ENCODE assay signal across 26 cellular contexts in the genomic region with DNA sequence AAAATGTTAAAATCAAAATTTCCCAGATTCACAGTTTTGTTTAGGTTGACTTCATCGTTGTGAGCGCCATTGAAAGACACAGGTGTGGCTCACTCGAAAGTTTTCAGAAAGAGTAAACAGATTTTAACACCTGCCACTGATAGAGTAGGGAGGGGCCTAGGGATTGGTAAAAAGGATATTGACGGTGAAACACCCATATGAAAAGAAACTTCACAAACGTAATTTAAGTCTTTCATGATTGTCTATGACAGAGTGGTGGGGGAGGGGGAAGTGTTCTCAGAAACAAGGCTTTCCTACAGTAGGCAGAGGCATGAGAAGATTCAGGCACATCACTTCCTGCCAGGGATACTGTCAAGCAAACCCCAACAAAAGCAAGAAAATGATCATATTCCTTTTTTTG.
DNase-seq lines count a peak whose midpoint lies in the region; ATAC-seq and TF ChIP-seq lines count a peak whose summit lies in the region.
"Had no signal": no experiment of that assay in that cellular context is flagged by ENCODE, and none has a peak within 500 bp of the region (broad histone marks: within the 10 kb centered on the region; RNA-seq: fewer than 3 reads in every experiment).

No MANE protein-coding gene starts in this region.

- intact Hi-C loops in CD8-positive, alpha-beta T cell (cut with DNase I, micrococcal nuclease), result loop anchor here (2.0 to 10.0 kb wide), 4 partner anchors 301 to 911 kb away; a partner anchor contains a TSS

- H3K4me3 Mint-ChIP-seq in CD8-positive, alpha-beta T cell, result no peak overlapping the region
- H3K4me3 Mint-ChIP-seq: activated naive CD8-positive, alpha-beta T cell; effector memory CD8-positive, alpha-beta T cell; T-helper 1 cell treated with Interleukin-12 subunit alpha and Interleukin-12 subunit beta and Interleukin-4 antibody, amounts not matched to agents 30 μg/mL and 1 μg/mL, for 36 hours had no signal

- peak overlapping the region; percentile 39 for H3K4me2 ChIP-seq in OCI-LY3 (ENCODE audit: low read length)
- H3K4me2 ChIP-seq: SK-N-SH had no signal

- no peak overlapping the region for H2AFZ ChIP-seq in OCI-LY3 (ENCODE audit: low read depth, low read length)

- H3K9ac ChIP-seq in OCI-LY3 (ENCODE audit: low read length), result no peak overlapping the region
- H3K9ac ChIP-seq: SK-N-SH had no signal

- H3K4me1 Mint-ChIP-seq in CD8-positive, alpha-beta T cell (ENCODE audit: low read depth), result peaks cover 8% of the 10 kb centered on the region

- no peaks in the 10 kb centered on the region for H3K36me3 ChIP-seq in CD8-positive, alpha-beta T cell (ENCODE audit: insufficient read depth, low read length)
- no peaks in the 10 kb centered on the region for H3K36me3 ChIP-seq in OCI-LY3 (replicated peaks; ENCODE audit: low read depth, low read length)
- H3K36me3 ChIP-seq: ascending aorta, cardiac muscle cell, colonic mucosa, heart left ventricle, ovary, tibial nerve had no signal

- H3K4me1 ChIP-seq in CD8-positive, alpha-beta T cell (ENCODE audit: insufficient read depth, low read length), result no peaks in the 10 kb centered on the region
- H3K4me1 ChIP-seq in OCI-LY3 (ENCODE audit: low read length), result peaks cover 35% of the 10 kb centered on the region
- H3K4me1 ChIP-seq: ascending aorta, colonic mucosa, heart left ventricle, tibial nerve had no signal

- H3K9me3 ChIP-seq in CD8-positive, alpha-beta T cell (ENCODE audit: low read length), result no peaks in the 10 kb centered on the region
- H3K9me3 ChIP-seq in OCI-LY3 (ENCODE audit: insufficient read depth, low read length), result no peaks in the 10 kb centered on the region
- H3K9me3 ChIP-seq: ascending aorta, colonic mucosa, heart left ventricle, ovary, SK-N-SH, tibial nerve had no signal

- H3K79me2 ChIP-seq in OCI-LY3 (ENCODE audit: low read length), result no peaks in the 10 kb centered on the region

- H3K27ac Mint-ChIP-seq in CD8-positive, alpha-beta T cell, result no peak overlapping the region
- H3K27ac Mint-ChIP-seq: activated naive CD8-positive, alpha-beta T cell; effector memory CD8-positive, alpha-beta T cell; T-helper 1 cell treated with Interleukin-12 subunit alpha and Interleukin-12 subunit beta and Interleukin-4 antibody, amounts not matched to agents 30 μg/mL and 1 μg/mL, for 36 hours had no signal

- no peaks in the 10 kb centered on the region for H3K36me3 Mint-ChIP-seq in CD8-positive, alpha-beta T cell
- H3K36me3 Mint-ChIP-seq: activated naive CD8-positive, alpha-beta T cell had no signal

- peak; percentile 13 to 20 for ATAC-seq in activated CD4-positive, CD25-positive, alpha-beta regulatory T cell treated with anti-CD3 and anti-CD28 coated beads, Interleukin-2, amount 50 U/mL, for 24 hours
- peak; percentile 69 for ATAC-seq in CD8-positive, alpha-beta T cell
- ATAC-seq in HG03025 (IDR thresholded peaks at IDR 0.05; ENCODE audit: low FRiP score, unreplicated experiment) (peak; percentile 51), HG03457 (IDR thresholded peaks at IDR 0.05; ENCODE audit: unreplicated experiment) (no peak)
- ATAC-seq: effector memory CD8-positive, alpha-beta T cell; heart left ventricle had no signal

- no peak for DNase-seq in activated CD4-positive, CD25-positive, alpha-beta regulatory T cell (lab: John Stamatoyannopoulos, UW)
- DNase-seq in CD8-positive, alpha-beta T cell, result no peak
- DNase-seq in RWPE1 (ENCODE audit: low spot score) (no peak), activated gamma-delta T cell (lab: John Stamatoyannopoulos, UW) (no peak)
- DNase-seq: activated CD4-positive, CD25-positive, alpha-beta regulatory T cell treated with anti-CD3 and anti-CD28 coated beads, Interleukin-2, amount 50 U/mL, for 72 hours; activated T-cell treated with anti-CD3 and anti-CD28 coated beads, Interleukin-2, amount 50 U/mL, for 48 hours; colonic mucosa; effector memory CD8-positive, alpha-beta T cell; erythroblast; foreskin fibroblast; heart left ventricle; NCI-H187 treated with DMSO at 0.1 percent for 48 hours; NCI-H226; ovary; SK-N-SH; stimulated activated CD8-positive, alpha-beta memory T cell treated with anti-CD3 and anti-CD28 coated beads, Interleukin-4, amount 100 ng/mL, for 48 hours had no signal

- TF ChIP-seq CTCF in CD8-positive, alpha-beta T cell (IDR thresholded peaks at IDR 0.05), result no peak
- TF ChIP-seq CTCF in OCI-LY3 (IDR thresholded peaks at IDR 0.05; ENCODE audit: low read depth, low read length) (no peak), RWPE1 (conservative IDR thresholded peaks at IDR 0.05; ENCODE audit: low read depth) (no peak)

- H3K27me3 ChIP-seq in CD8-positive, alpha-beta T cell (ENCODE audit: insufficient read depth, low read length), result no peaks in the 10 kb centered on the region
- no peaks in the 10 kb centered on the region for H3K27me3 ChIP-seq in OCI-LY3 (ENCODE audit: low read depth, low read length)
- H3K27me3 ChIP-seq: ascending aorta, cardiac muscle cell, colonic mucosa, heart left ventricle, ovary, tibial nerve had no signal

- no peak overlapping the region for H3K4me3 ChIP-seq in CD8-positive, alpha-beta T cell (ENCODE audit: low read depth, low read length)
- no peak overlapping the region for H3K4me3 ChIP-seq in OCI-LY3 (ENCODE audit: low read length)
- H3K4me3 ChIP-seq: ascending aorta, cardiac muscle cell, colonic mucosa, heart left ventricle, lung, ovary, tibial nerve had no signal

- no peaks in the 10 kb centered on the region for H4K20me1 ChIP-seq in OCI-LY3 (ENCODE audit: insufficient read depth, low read length)

- H3K27ac ChIP-seq in CD8-positive, alpha-beta T cell (ENCODE audit: low read depth, low read length), result no peak overlapping the region
- H3K27ac ChIP-seq in OCI-LY3 (ENCODE audit: low read length) (no peak overlapping the region), RWPE1 (no peak overlapping the region)
- H3K27ac ChIP-seq: ascending aorta, cardiac muscle cell, colonic mucosa, heart left ventricle, ovary, tibial nerve had no signal

- POLR2A ChIA-PET in CD8-positive, alpha-beta T cell (lab: Charles Lee), result no interaction called here
- POLR2A ChIA-PET in RWPE1 (lab: Yijun Ruan, JAX; ENCODE audit: low non-redundant PET), result no interaction called here

- H3K27me3 Mint-ChIP-seq in CD8-positive, alpha-beta T cell (ENCODE audit: low read depth), result no peaks in the 10 kb centered on the region
- H3K27me3 Mint-ChIP-seq: activated naive CD8-positive, alpha-beta T cell; effector memory CD8-positive, alpha-beta T cell had no signal

- no peaks in the 10 kb centered on the region for H3K9me3 Mint-ChIP-seq in CD8-positive, alpha-beta T cell
- H3K9me3 Mint-ChIP-seq: effector memory CD8-positive, alpha-beta T cell; T-helper 1 cell treated with Interleukin-12 subunit alpha and Interleukin-12 subunit beta and Interleukin-4 antibody, amounts not matched to agents 30 μg/mL and 1 μg/mL, for 36 hours had no signal

- CTCF ChIA-PET in CD8-positive, alpha-beta T cell (lab: Charles Lee), result interaction anchor here (1.0 to 4.4 kb wide), 8 partner anchors 27 to 344 kb away, joined by 3 to 30 read pairs (median 10); no protein-coding TSS in a partner anchor
- CTCF ChIA-PET in RWPE1 (lab: Yijun Ruan, JAX), result no interaction called here
